34 cellular contexts compared by ENCODE assay signal in genomic region chr2:16100006-16100405, GRCh38.
A peak's percentile ranks its signal among the peaks of the same experiment; 100 is the strongest.
DNase-seq lines count a peak whose midpoint lies in the region; ATAC-seq and TF ChIP-seq lines count a peak whose summit lies in the region.
"Had no signal": no experiment of that assay in that cellular context is flagged by ENCODE, and none has a peak within 500 bp of the region (broad histone marks: within the 10 kb centered on the region; RNA-seq: fewer than 3 reads in every experiment).

No MANE protein-coding gene starts in this region.

- no peak overlapping the region for H3K4me3 Mint-ChIP-seq in Calu3 (ENCODE audit: low read depth, unreplicated experiment)
- H3K4me3 Mint-ChIP-seq: activated CD4-positive, alpha-beta T cell treated with anti-CD3 and anti-CD28 coated beads, Interleukin-2, amount 10 ng/mL, durations not matched to agents 24 days and 14 days; activated naive CD8-positive, alpha-beta T cell treated with anti-CD3 and anti-CD28 coated beads for 36 hours; CD8-positive, alpha-beta T cell; stimulated activated naive CD8-positive, alpha-beta T cell treated with anti-CD3 and anti-CD28 coated beads, Interleukin-15, amount 100 ng/mL, for 72 hours had no signal

- no peak for TF ChIP-seq POLR2A in body of pancreas (IDR thresholded peaks at IDR 0.05)

- intact Hi-C loops in Calu3 (cut with micrococcal nuclease; ENCODE audit: unreplicated experiment) (loop anchor here (5.0 kb wide), 1 partner anchor 158 kb away; the partner anchor contains the start of gene MYCN), body of pancreas (cut with DNase I) (no loop called here)

- TF ChIP-seq CTCF in Calu3 (IDR thresholded peaks at IDR 0.05; ENCODE audit: unreplicated experiment) (no peak), epithelial cell of esophagus (IDR thresholded peaks at IDR 0.05; ENCODE audit: insufficient read depth, low read depth, low read length, missing control alignments) (no peak), body of pancreas (IDR thresholded peaks at IDR 0.05) (no peak)

- no peaks in the 10 kb centered on the region for H3K9me3 Mint-ChIP-seq in Calu3 (ENCODE audit: low read depth, unreplicated experiment)
- H3K9me3 Mint-ChIP-seq: activated CD4-positive, alpha-beta T cell treated with anti-CD3 and anti-CD28 coated beads, Interleukin-2, amount 10 ng/mL, durations not matched to agents 24 days and 14 days; activated naive CD8-positive, alpha-beta T cell treated with anti-CD3 and anti-CD28 coated beads for 36 hours; CD8-positive, alpha-beta T cell; stimulated activated naive CD8-positive, alpha-beta T cell treated with anti-CD3 and anti-CD28 coated beads, Interleukin-15, amount 100 ng/mL, for 72 hours had no signal

- WGBS in trophoblast cell (ENCODE audit: extremely low coverage, insufficient coverage, insufficient read length), result no CpG with 5 or more reads among the region's 1 CpG
- 94 to 100% methylated on average over 1 of the region's 1 CpG for WGBS in body of pancreas, 2 donors

- H3K4me1 Mint-ChIP-seq in Calu3 (ENCODE audit: low read depth, unreplicated experiment), result peaks cover 9% of the 10 kb centered on the region
- H3K4me1 Mint-ChIP-seq: activated CD4-positive, alpha-beta T cell treated with anti-CD3 and anti-CD28 coated beads, Interleukin-2, amount 10 ng/mL, durations not matched to agents 24 days and 14 days; activated naive CD8-positive, alpha-beta T cell treated with anti-CD3 and anti-CD28 coated beads for 36 hours; stimulated activated naive CD8-positive, alpha-beta T cell treated with anti-CD3 and anti-CD28 coated beads, Interleukin-15, amount 100 ng/mL, for 72 hours had no signal

- H3K36me3 ChIP-seq in trophoblast cell (ENCODE audit: control insufficient read depth in 1 of 2, insufficient read depth in 2 of 2, low read length in 2 of 2) (no peaks in the 10 kb centered on the region), body of pancreas (replicated peaks in 1 of 2; ENCODE audit: insufficient read depth in 1 of 2, low read depth in 2 of 2) (no peaks in the 10 kb centered on the region)
- H3K36me3 ChIP-seq: BE2C, esophagus squamous epithelium, pancreas, SJSA1, thoracic aorta, vagina had no signal

- no peaks in the 10 kb centered on the region for H3K27me3 Mint-ChIP-seq in Calu3 (ENCODE audit: unreplicated experiment)
- H3K27me3 Mint-ChIP-seq: activated CD4-positive, alpha-beta T cell treated with anti-CD3 and anti-CD28 coated beads, Interleukin-2, amount 10 ng/mL, durations not matched to agents 24 days and 14 days; activated naive CD8-positive, alpha-beta T cell treated with anti-CD3 and anti-CD28 coated beads for 36 hours; stimulated activated naive CD8-positive, alpha-beta T cell treated with anti-CD3 and anti-CD28 coated beads, Interleukin-15, amount 100 ng/mL, for 72 hours had no signal

- H3K27me3 ChIP-seq in trophoblast cell (ENCODE audit: insufficient read depth, low read length) (no peaks in the 10 kb centered on the region), body of pancreas (no peaks in the 10 kb centered on the region)
- H3K27me3 ChIP-seq: BE2C, pancreas, SJSA1, vagina had no signal

- no peak overlapping the region for H2AFZ ChIP-seq in trophoblast cell (ENCODE audit: insufficient read depth, low read length, poor library complexity)

- H3K4me1 ChIP-seq in trophoblast cell (ENCODE audit: control insufficient read depth in 1 of 2, insufficient read depth in 2 of 2, low read length in 2 of 2), result peaks cover 7 to 12% of the 10 kb centered on the region in 2 experiments
- H3K4me1 ChIP-seq in body of pancreas, result peaks cover under 1% of the 10 kb centered on the region
- H3K4me1 ChIP-seq: esophagus squamous epithelium, pancreas, SJSA1 had no signal

- H3K9me3 ChIP-seq in trophoblast cell (ENCODE audit: insufficient read depth, low read depth, low read length), result peaks cover 2% of the 10 kb centered on the region
- H3K9me3 ChIP-seq in body of pancreas, result no peaks in the 10 kb centered on the region
- H3K9me3 ChIP-seq: esophagus squamous epithelium, pancreas, SJSA1, thoracic aorta, vagina had no signal

- H3K14ac ChIP-seq in trophoblast cell (ENCODE audit: low read length), result no peak overlapping the region

- H3K23ac ChIP-seq in trophoblast cell (ENCODE audit: low read length), result no peak overlapping the region

- no peak for ATAC-seq in body of pancreas
- ATAC-seq in HG02798 (IDR thresholded peaks at IDR 0.05; ENCODE audit: poor library complexity, unreplicated experiment), result no peak
- no peak for ATAC-seq in GM19328 (IDR thresholded peaks at IDR 0.05; ENCODE audit: unreplicated experiment)
- ATAC-seq: CD8-positive, alpha-beta T cell; stimulated activated naive CD8-positive, alpha-beta T cell treated with anti-CD3 and anti-CD28 coated beads, Interleukin-15, amount 100 ng/mL, for 72 hours had no signal

- no peak overlapping the region for H3K4me2 ChIP-seq in trophoblast cell (ENCODE audit: low read length)

- H3K4me3 ChIP-seq in epithelial cell of esophagus (ENCODE audit: low read length) (no peak overlapping the region), trophoblast cell (ENCODE audit: low read depth, low read length) (no peak overlapping the region), body of pancreas (no peak overlapping the region)
- H3K4me3 ChIP-seq: esophagus squamous epithelium, pancreas, SJSA1, skin epidermis, thoracic aorta, vagina had no signal

- no peak overlapping the region for H3K18ac ChIP-seq in trophoblast cell (ENCODE audit: low read length)

- H3K79me2 ChIP-seq in trophoblast cell (ENCODE audit: control insufficient read depth, insufficient read depth, low read length, poor library complexity), result no peaks in the 10 kb centered on the region

- peak; percentile 8 for DNase-seq in Calu3
- DNase-seq in M059J (ENCODE audit: low read depth), result peak; percentile 2
- peak; percentile 29 for DNase-seq in epithelial cell of esophagus (ENCODE audit: low read depth)
- DNase-seq in trophoblast cell, result peak; percentile 32 to 77
- DNase-seq in GF-D8 (lab: John Stamatoyannopoulos, UW), result no peak
- no peak for DNase-seq in body of pancreas
- DNase-seq: activated CD4-positive, alpha-beta T cell treated with anti-CD3 and anti-CD28 coated beads, Interleukin-2, amount 10 ng/mL, durations not matched to agents 24 days and 14 days; activated CD8-positive, alpha-beta memory T cell treated with anti-CD3 and anti-CD28 coated beads for 24 hours; activated effector memory CD4-positive, alpha-beta T cell treated with anti-CD3 and anti-CD28 coated beads, Interleukin-2, amount 50 U/mL, for 16 hours; activated naive CD8-positive, alpha-beta T cell treated with anti-CD3 and anti-CD28 coated beads for 36 hours; anterior cingulate cortex; caudate nucleus; CD8-positive, alpha-beta T cell; dermis blood vessel endothelial cell; DMS 273 treated with DMSO at 0.1 percent for 48 hours; EL; esophagus squamous epithelium; foreskin melanocyte; H7; Karpas-422; NCI-H1436 treated with DMSO at 0.1 percent for 48 hours; NCI-H2081 treated with DMSO at 0.1 percent for 48 hours; NCI-H774; pancreas; retina; stimulated activated naive CD8-positive, alpha-beta T cell treated with anti-CD3 and anti-CD28 coated beads, Interleukin-15, amount 100 ng/mL, for 72 hours; T1000 had no signal

- peaks cover 5% of the 10 kb centered on the region for H3K79me1 ChIP-seq in trophoblast cell (ENCODE audit: low read length)

- no peak overlapping the region for H3K27ac Mint-ChIP-seq in Calu3 (ENCODE audit: unreplicated experiment)
- H3K27ac Mint-ChIP-seq: activated CD4-positive, alpha-beta T cell treated with anti-CD3 and anti-CD28 coated beads, Interleukin-2, amount 10 ng/mL, durations not matched to agents 24 days and 14 days; activated naive CD8-positive, alpha-beta T cell treated with anti-CD3 and anti-CD28 coated beads for 36 hours; CD8-positive, alpha-beta T cell; stimulated activated naive CD8-positive, alpha-beta T cell treated with anti-CD3 and anti-CD28 coated beads, Interleukin-15, amount 100 ng/mL, for 72 hours had no signal

- H2BK12ac ChIP-seq in trophoblast cell (ENCODE audit: low read length), result no peak overlapping the region

- H3K36me3 Mint-ChIP-seq in Calu3 (ENCODE audit: insufficient read depth, unreplicated experiment), result no peaks in the 10 kb centered on the region
- H3K36me3 Mint-ChIP-seq: activated naive CD8-positive, alpha-beta T cell treated with anti-CD3 and anti-CD28 coated beads for 36 hours; CD8-positive, alpha-beta T cell had no signal

- H4K12ac ChIP-seq in trophoblast cell (ENCODE audit: low read depth, low read length), result no peak overlapping the region

- H4K91ac ChIP-seq in trophoblast cell (ENCODE audit: low read depth, low read length), result no peak overlapping the region

- CTCF ChIA-PET in Calu3 (lab: Charles Lee), result interaction anchor here (0.5 kb wide), 1 partner anchor 51 kb away, joined by 4 read pairs; no protein-coding TSS in a partner anchor

- H2BK5ac ChIP-seq in trophoblast cell (ENCODE audit: low read depth, low read length, poor library complexity), result no peak overlapping the region

- H2BK120ac ChIP-seq in trophoblast cell (ENCODE audit: insufficient read depth, low read length, poor library complexity), result no peak overlapping the region

- H3K27ac ChIP-seq in trophoblast cell (ENCODE audit: low read depth, low read length) (no peak overlapping the region), body of pancreas (no peak overlapping the region)
- H3K27ac ChIP-seq: esophagus squamous epithelium, pancreas, SJSA1, skin epidermis, thoracic aorta, vagina had no signal

- no TSS peak for BruUV-seq in Calu3 (replicated peaks; lab: Mats Ljungman, UMichigan)

- no peak overlapping the region for H3K9ac ChIP-seq in trophoblast cell (ENCODE audit: low read length)

- H3K4ac ChIP-seq in trophoblast cell (ENCODE audit: low read depth, low read length), result no peak overlapping the region

- H2AK5ac ChIP-seq in trophoblast cell (ENCODE audit: low read length), result no peak overlapping the region

- no peak overlapping the region for H4K8ac ChIP-seq in trophoblast cell (ENCODE audit: low read depth, low read length)

Comparison
In these comparisons a context has a peak if more than half of its experiments do, and no peak if none do; other contexts are left out.
1. DNase-seq: peak in Calu3 (single experiment), M059J (single experiment), epithelial cell of esophagus (single experiment) and trophoblast cell (2 of 2); none in GF-D8 (single experiment) and body of pancreas (0 of 4).